ENCODE assay signal across 8 cellular contexts in genomic region chrX:140712413-140713173, GRCh38. TPM values are rescaled to one million over a fixed set of nuclear protein-coding genes. Genes with fewer than 3 reads are reported as not detected.
DNase-seq lines count a peak whose midpoint lies in the region; ATAC-seq and TF ChIP-seq lines count a peak whose summit lies in the region.

No MANE protein-coding gene starts in this region.

- H3K4me3 Mint-ChIP-seq in activated CD4-positive, alpha-beta T cell treated with anti-CD3 and anti-CD28 coated beads, Interleukin-2, amount 10 ng/mL, durations not matched to agents 7 days and 5 days, result peak overlapping the region; percentile 26

- no peaks in the 10 kb centered on the region for H3F3A ChIP-seq in neural cell (ENCODE audit: insufficient read depth, low read length, poor library complexity, severe bottlenecking)

- H3K9me3 ChIP-seq in neural cell (ENCODE audit: low read length), result no peaks in the 10 kb centered on the region

- H3K36me3 ChIP-seq in neural cell (ENCODE audit: insufficient read depth, low read length), result no peaks in the 10 kb centered on the region

- no peaks in the 10 kb centered on the region for H3K4me1 Mint-ChIP-seq in activated CD4-positive, alpha-beta T cell treated with anti-CD3 and anti-CD28 coated beads, Interleukin-2, amount 10 ng/mL, durations not matched to agents 7 days and 5 days

- TF ChIP-seq RAD21 in neural cell (conservative IDR thresholded peaks at IDR 0.05), result no peak

- CTCF ChIA-PET in activated CD4-positive, alpha-beta T cell treated with anti-CD3 and anti-CD28 coated beads, Interleukin-2, amount 10 ng/mL, durations not matched to agents 7 days and 5 days (lab: Charles Lee), result no interaction called here

- H3K27ac Mint-ChIP-seq in activated CD4-positive, alpha-beta T cell treated with anti-CD3 and anti-CD28 coated beads, Interleukin-2, amount 10 ng/mL, durations not matched to agents 7 days and 5 days, result no peak overlapping the region

- H3K9me2 ChIP-seq in neural cell (ENCODE audit: insufficient read depth, low read length), result no peaks in the 10 kb centered on the region

- H2AFZ ChIP-seq in neural cell (ENCODE audit: low read depth, low read length), result no peak overlapping the region

- POLR2A ChIA-PET in activated CD4-positive, alpha-beta T cell treated with anti-CD3 and anti-CD28 coated beads, Interleukin-2, amount 10 ng/mL, durations not matched to agents 7 days and 5 days (lab: Charles Lee), result interaction anchor here (0.5 kb wide), 1 partner anchor 59 kb away, joined by 4 read pairs; no protein-coding TSS in a partner anchor

- no peaks in the 10 kb centered on the region for H3K27me3 ChIP-seq in neural cell (ENCODE audit: insufficient read depth, low read depth, low read length)

- H3K36me3 Mint-ChIP-seq in activated CD4-positive, alpha-beta T cell treated with anti-CD3 and anti-CD28 coated beads, Interleukin-2, amount 10 ng/mL, durations not matched to agents 7 days and 5 days (ENCODE audit: low read depth), result no peaks in the 10 kb centered on the region

- peak overlapping the region; percentile 94 for H3K27ac ChIP-seq in neural cell (ENCODE audit: low read length)

- H3K27me3 Mint-ChIP-seq in activated CD4-positive, alpha-beta T cell treated with anti-CD3 and anti-CD28 coated beads, Interleukin-2, amount 10 ng/mL, durations not matched to agents 7 days and 5 days, result peaks cover 2% of the 10 kb centered on the region

- TF ChIP-seq CTCF in neural cell (IDR thresholded peaks at IDR 0.05; ENCODE audit: poor library complexity, severe bottlenecking), result no peak

- peak overlapping the region; percentile 54 for H3K9ac ChIP-seq in neural cell (ENCODE audit: low read length)

- no peak for TF ChIP-seq POLR2A in erythroblast (IDR thresholded peaks at IDR 0.05; ENCODE audit: low read length)

- DNase-seq in C1 segment of cervical spinal cord (lab: John Stamatoyannopoulos, UW), result peak in 12 of 14 donors; percentile 15 to 69 (median 46)
- DNase-seq in activated CD4-positive, alpha-beta T cell treated with anti-CD3 and anti-CD28 coated beads, Interleukin-2, amount 10 ng/mL, durations not matched to agents 7 days and 5 days, result peak; percentile 29
- peak; percentile 34 for DNase-seq in fibroblast of gingiva (ENCODE audit: low read depth)
- no peak for DNase-seq in erythroblast (lab: John Stamatoyannopoulos, UW)
- no peak for DNase-seq in NCI-H510A (lab: John Stamatoyannopoulos, UW)

- ATAC-seq in HG02588 (IDR thresholded peaks at IDR 0.05; ENCODE audit: unreplicated experiment) (peak; percentile 47), HG03045 (IDR thresholded peaks at IDR 0.05; ENCODE audit: unreplicated experiment) (no peak)

- TF ChIP-seq EP300 in neural cell (conservative IDR thresholded peaks at IDR 0.05; ENCODE audit: poor library complexity, severe bottlenecking), result no peak

- peak overlapping the region; percentile 72 for H3K4me3 ChIP-seq in neural cell (ENCODE audit: low read length)

- peaks cover 32% of the 10 kb centered on the region for H3K79me2 ChIP-seq in neural cell (replicated peaks; ENCODE audit: insufficient read depth, low read length)

- no peaks in the 10 kb centered on the region for H4K20me1 ChIP-seq in neural cell (ENCODE audit: insufficient read depth)

- peak overlapping the region; percentile 48 for H3K4me2 ChIP-seq in neural cell (ENCODE audit: low read length)

- H3K9me3 Mint-ChIP-seq in activated CD4-positive, alpha-beta T cell treated with anti-CD3 and anti-CD28 coated beads, Interleukin-2, amount 10 ng/mL, durations not matched to agents 7 days and 5 days, result no peaks in the 10 kb centered on the region

TF ChIP-seq in neural cell, 6 proteins besides CTCF, POLR2A, EP300 and RAD21:
- TF ChIP-seq TAF1 (IDR thresholded peaks at IDR 0.05; ENCODE audit: low read depth), result no peak
- TF ChIP-seq POLR2AphosphoS5 (IDR thresholded peaks at IDR 0.05), result peak; percentile 41
- no peak for TF ChIP-seq SMC3 (conservative IDR thresholded peaks at IDR 0.05; ENCODE audit: poor library complexity)
- no peak for TF ChIP-seq MXI1 (conservative IDR thresholded peaks at IDR 0.05; ENCODE audit: poor library complexity, severe bottlenecking)
- no peak for TF ChIP-seq EZH2 (IDR thresholded peaks at IDR 0.05; ENCODE audit: borderline replicate concordance, insufficient read depth, low read length, poor library complexity, severe bottlenecking)
- TF ChIP-seq REST (IDR thresholded peaks at IDR 0.05; ENCODE audit: borderline replicate concordance), result no peak
TF ChIP-seq in neural cell: peak in this region for 1.

RNA-seq across cellular contexts. Expression of gene LINC00632, which starts 3.0 kb away (rescaled TPM):
- 10 to 100 TPM in 1 of 2 experiments, 1 to 10 TPM in 1; 8.0 to 14.3 TPM for total RNA-seq in activated CD4-positive, alpha-beta T cell treated with anti-CD3 and anti-CD28 coated beads, Interleukin-2, amount 10 ng/mL, durations not matched to agents 7 days and 5 days
- polyA plus RNA-seq in neural cell, result 5.9 and 13.8 TPM in 2 replicates
- polyA minus RNA-seq in neural cell, result 85.7 and 105 TPM in 2 replicates

Comparison
In these comparisons a context has a peak if more than half of its experiments do, and no peak if none do; other contexts are left out.
1. DNase-seq: peak in C1 segment of cervical spinal cord (12 of 14), activated CD4-positive, alpha-beta T cell treated with anti-CD3 and anti-CD28 coated beads, Interleukin-2, amount 10 ng/mL, durations not matched to agents 7 days and 5 days (single experiment) and fibroblast of gingiva (single experiment); none in erythroblast (0 of 2) and NCI-H510A (single experiment).